ENCODE assay signal across 15 cellular contexts in genomic region chr1:200892546-200892945, GRCh38. TPM values are rescaled to one million over a fixed set of nuclear protein-coding genes. Genes with fewer than 3 reads are reported as not detected.
DNase-seq lines count a peak whose midpoint lies in the region; TF ChIP-seq lines count a peak whose summit lies in the region.
"Had no signal": no experiment of that assay in that cellular context is flagged by ENCODE, and none has a peak within 500 bp of the region (broad histone marks: within the 10 kb centered on the region; RNA-seq: fewer than 3 reads in every experiment).

No MANE protein-coding gene starts in this region.

- no peaks in the 10 kb centered on the region for H3K36me3 Mint-ChIP-seq in osteocyte (ENCODE audit: unreplicated experiment)

- intact Hi-C loops in PC-9 (cut with micrococcal nuclease; ENCODE audit: unreplicated experiment) = no loop called here

- H3K4me3 Mint-ChIP-seq in osteocyte (ENCODE audit: unreplicated experiment) = peak overlapping the region; percentile 78

- TF ChIP-seq CTCF in GM12865 (IDR thresholded peaks at IDR 0.05; ENCODE audit: insufficient read depth, low read depth, low read length, missing control alignments) (no peak), PC-9 (conservative IDR thresholded peaks at IDR 0.05) (no peak), osteocyte (IDR thresholded peaks at IDR 0.05) (no peak), foreskin fibroblast (IDR thresholded peaks at IDR 0.05; ENCODE audit: low read depth, low read length) (no peak)

- POLR2A ChIA-PET in PC-9 (lab: Charles Lee; ENCODE audit: unreplicated experiment) = no interaction called here

- peaks cover 72% of the 10 kb centered on the region for H3K4me1 ChIP-seq in PC-9 (replicated peaks; ENCODE audit: insufficient read depth)
- H3K4me1 ChIP-seq: BE2C had no signal

- CTCF ChIA-PET in PC-9 (lab: Charles Lee) = interaction anchor here (0.6 kb wide), 1 partner anchor 719 kb away, joined by 3 read pairs; no protein-coding TSS in a partner anchor

- H3K4me3 ChIP-seq in GM12865 (ENCODE audit: low read depth, low read length) (peak overlapping the region; percentile 70), PC-9 (no peak overlapping the region; the same call in 1 of the 2 replicates), iPS-11a (ENCODE audit: low read depth, low read length) (peak overlapping the region; percentile 85), foreskin fibroblast (ENCODE audit: low read depth in 1 of 2, low read length in 2 of 2) (no peak overlapping the region)
- H3K4me3 ChIP-seq: psoas muscle had no signal

- peaks cover 41% of the 10 kb centered on the region for H3K4me1 Mint-ChIP-seq in osteocyte (ENCODE audit: unreplicated experiment)

- H3K9me3 Mint-ChIP-seq in osteocyte (ENCODE audit: unreplicated experiment) = no peaks in the 10 kb centered on the region

- no peaks in the 10 kb centered on the region for H3K9me3 ChIP-seq in PC-9 (ENCODE audit: insufficient read depth, low read depth)
- H3K9me3 ChIP-seq: ascending aorta, BE2C, psoas muscle had no signal

- peaks cover 28% of the 10 kb centered on the region for H3K79me2 ChIP-seq in PC-9 (ENCODE audit: low read depth)

- peaks cover 41% of the 10 kb centered on the region for H3F3A ChIP-seq in PC-9 (ENCODE audit: insufficient read depth, low read depth)

- H3K4me2 ChIP-seq in PC-9 = peak overlapping the region; percentile 99

- H4K20me1 ChIP-seq in PC-9 (ENCODE audit: insufficient read depth) = peaks cover 7% of the 10 kb centered on the region

- BruUV-seq in PC-9 (replicated peaks; lab: Mats Ljungman, UMichigan) = no TSS peak

- no peaks in the 10 kb centered on the region for H3K9me2 ChIP-seq in PC-9 (ENCODE audit: insufficient read depth)

- H3K27ac ChIP-seq in PC-9 = peak overlapping the region; percentile 86
- H3K27ac ChIP-seq: ascending aorta, psoas muscle had no signal

- DNase-seq in GM12865 (ENCODE audit: low read depth) (no peak), PC-9 (peak in 1 of 2 experiments; percentile 34), osteocyte (ENCODE audit: extremely low spot score, unreplicated experiment) (no peak), SW480 (ENCODE audit: low spot score) (no peak), cortex of kidney (lab: John Stamatoyannopoulos, UW) (no peak), foreskin fibroblast (no peak)
- no peak for DNase-seq in activated CD4-positive, alpha-beta T cell treated with anti-CD3 and anti-CD28 coated beads for 4 hours
- DNase-seq: activated T-cell treated with anti-CD3 and anti-CD28 coated beads, Interleukin-2, amount 50 U/mL, for 48 hours; BE2C; mammary epithelial cell; psoas muscle; T-helper 1 cell had no signal

- H3K27ac Mint-ChIP-seq in osteocyte (ENCODE audit: unreplicated experiment) = no peak overlapping the region

- peaks cover 2% of the 10 kb centered on the region for H3K27me3 Mint-ChIP-seq in osteocyte (ENCODE audit: unreplicated experiment)

- no peaks in the 10 kb centered on the region for H3K36me3 ChIP-seq in PC-9 (ENCODE audit: low read depth)
- H3K36me3 ChIP-seq: ascending aorta, BE2C had no signal

- no peaks in the 10 kb centered on the region for H3K27me3 ChIP-seq in PC-9 (ENCODE audit: insufficient read depth, low read depth)
- H3K27me3 ChIP-seq: ascending aorta had no signal

- H2AFZ ChIP-seq in PC-9 = no peak overlapping the region

RNA-seq across cellular contexts. Expression of gene INAVA, which starts 2.2 kb away (rescaled TPM):
- 49.8 and 64.8 TPM in 2 replicates for total RNA-seq in PC-9 (2021)
- 2.0 and 2.1 TPM in 2 replicates for total RNA-seq in osteocyte
- total RNA-seq: ascending aorta, psoas muscle had no signal

RNA-seq across cellular contexts. Expression of gene GPR25, which starts 19.8 kb away (rescaled TPM):
- total RNA-seq in PC-9 (2021) (not detected in 2 replicates), osteocyte (not detected in 2 replicates)
- total RNA-seq: ascending aorta, M059J, mammary epithelial cell, psoas muscle had no signal

Comparison
In these comparisons a context has a peak if more than half of its experiments do, and no peak if none do; other contexts are left out.
1. H3K4me3 ChIP-seq: peak in GM12865 (single experiment) and iPS-11a (single experiment); none in PC-9 (single experiment) and foreskin fibroblast (0 of 2).
2. RNA of gene INAVA, which starts 2.2 kb away (total RNA-seq): 49.8 to 64.8 TPM in PC-9; 2.0 to 2.1 TPM in osteocyte; every median in the first group is over 10 times any median in the second.